29 cellular contexts compared by ENCODE assay signal in the genomic region with DNA sequence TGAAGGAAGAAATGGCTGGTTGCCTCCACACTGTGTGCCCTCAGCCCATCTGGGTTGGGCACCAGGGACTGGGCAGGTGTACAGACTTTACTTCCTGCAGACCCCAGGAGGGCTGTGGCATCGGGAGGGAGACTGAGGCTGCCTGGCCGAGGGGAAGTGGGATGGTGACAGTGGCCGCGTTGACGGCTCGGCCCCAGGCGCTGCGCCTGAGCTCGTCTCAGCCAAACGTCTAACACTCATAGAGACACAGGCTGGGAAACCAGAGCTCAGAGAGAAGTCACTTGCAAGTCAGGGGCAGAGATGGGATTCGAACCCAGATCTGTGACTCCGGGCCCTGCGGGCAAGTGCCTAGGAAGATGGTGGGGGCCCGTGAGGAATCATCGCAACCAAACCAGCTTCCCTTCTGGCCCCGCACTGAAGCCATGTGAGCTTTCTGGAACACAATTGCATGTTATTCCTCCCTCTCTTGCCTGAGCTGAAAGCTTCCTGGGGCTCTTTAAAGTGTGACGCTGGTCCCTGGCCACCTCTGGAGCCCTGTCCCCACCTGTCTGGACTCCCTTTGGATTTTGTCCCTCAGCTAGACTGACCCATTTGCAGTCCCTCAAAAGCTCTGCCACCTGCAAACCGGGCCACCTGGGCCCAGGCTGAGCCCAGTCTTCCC.
"Had no signal": no experiment of that assay in that cellular context is flagged by ENCODE, and none has a peak within 500 bp of the region (broad histone marks: within the 10 kb centered on the region; RNA-seq: fewer than 3 reads in every experiment).

No MANE protein-coding gene starts in this region.

- H3K27me3 ChIP-seq: right atrium auricular region, vagina had no signal

- H3K27ac Mint-ChIP-seq: effector memory CD8-positive, alpha-beta T cell; immature natural killer cell; natural killer cell; stimulated activated naive CD8-positive, alpha-beta T cell treated with anti-CD3 and anti-CD28 coated beads, Interleukin-15, amount 100 ng/mL, for 72 hours had no signal

- H3K9ac ChIP-seq: parathyroid adenoma had no signal

- H3K4me2 ChIP-seq: smooth muscle cell had no signal

- H3K4me1 Mint-ChIP-seq: immature natural killer cell, natural killer cell had no signal

- H3K4me3 Mint-ChIP-seq: effector memory CD8-positive, alpha-beta T cell; immature natural killer cell; natural killer cell; stimulated activated naive CD8-positive, alpha-beta T cell treated with anti-CD3 and anti-CD28 coated beads, Interleukin-15, amount 100 ng/mL, for 72 hours had no signal

- H3K4me3 ChIP-seq: esophagus squamous epithelium, heart right ventricle, lower lobe of right lung, prostate gland, right atrium auricular region, smooth muscle cell, suprapubic skin, transverse colon, upper lobe of right lung, vagina had no signal

- H3K4me1 ChIP-seq: lower lobe of right lung, parathyroid adenoma, prostate gland, suprapubic skin, transverse colon, upper lobe of right lung, vagina had no signal

- ATAC-seq: effector memory CD8-positive, alpha-beta T cell; heart right ventricle; left colon; left ventricle myocardium superior; lower lobe of right lung; natural killer cell; sciatic nerve; stimulated activated naive CD8-positive, alpha-beta T cell treated with anti-CD3 and anti-CD28 coated beads, Interleukin-15, amount 100 ng/mL, for 72 hours; upper lobe of right lung had no signal

- H3K27ac ChIP-seq: esophagus squamous epithelium, heart right ventricle, lower lobe of right lung, parathyroid adenoma, prostate gland, right atrium auricular region, suprapubic skin, transverse colon, upper lobe of right lung, vagina had no signal

- H3K79me2 ChIP-seq: parathyroid adenoma had no signal

- H3K36me3 Mint-ChIP-seq: immature natural killer cell, natural killer cell had no signal

- H3K36me3 ChIP-seq: esophagus squamous epithelium, heart right ventricle, lower lobe of right lung, prostate gland, right atrium auricular region, suprapubic skin, transverse colon, upper lobe of right lung, vagina had no signal

- H3K9me3 Mint-ChIP-seq: effector memory CD8-positive, alpha-beta T cell; immature natural killer cell; natural killer cell; stimulated activated naive CD8-positive, alpha-beta T cell treated with anti-CD3 and anti-CD28 coated beads, Interleukin-15, amount 100 ng/mL, for 72 hours had no signal

- DNase-seq: cortex of kidney; effector memory CD8-positive, alpha-beta T cell; erythroblast; esophagus squamous epithelium; foreskin melanocyte; heart right ventricle; hippocampal formation; immature natural killer cell; islet precursor cell; kidney glomerular epithelial cell; left colon; left ventricle myocardium superior; lower lobe of right lung; natural killer cell; stimulated activated CD4-positive, alpha-beta T cell treated with anti-CD3 and anti-CD28 coated beads, Interleukin-12 subunit alpha, Interleukin-12 subunit beta, amount 100 ng/mL, for 4 hours; stimulated activated CD4-positive, alpha-beta T cell treated with anti-CD3 and anti-CD28 coated beads, Interleukin-1b, Interleukin-23, amount 100 ng/mL, for 48 hours; stimulated activated CD4-positive, alpha-beta T cell treated with anti-CD3 and anti-CD28 coated beads, Interleukin-4, amount 100 ng/mL, for 1 hour; stimulated activated CD8-positive, alpha-beta memory T cell treated with anti-CD3 and anti-CD28 coated beads, Interleukin-4, amount 100 ng/mL, for 48 hours; stimulated activated naive CD4-positive, alpha-beta T cell; stimulated activated naive CD8-positive, alpha-beta T cell treated with anti-CD3 and anti-CD28 coated beads, Interleukin-15, amount 100 ng/mL, for 72 hours; transverse colon; upper lobe of right lung had no signal

- H2AFZ ChIP-seq: parathyroid adenoma had no signal

- H3K9me3 ChIP-seq: esophagus squamous epithelium, heart right ventricle, lower lobe of right lung, prostate gland, right atrium auricular region, suprapubic skin, transverse colon, upper lobe of right lung, vagina had no signal
